In the genomic region with DNA sequence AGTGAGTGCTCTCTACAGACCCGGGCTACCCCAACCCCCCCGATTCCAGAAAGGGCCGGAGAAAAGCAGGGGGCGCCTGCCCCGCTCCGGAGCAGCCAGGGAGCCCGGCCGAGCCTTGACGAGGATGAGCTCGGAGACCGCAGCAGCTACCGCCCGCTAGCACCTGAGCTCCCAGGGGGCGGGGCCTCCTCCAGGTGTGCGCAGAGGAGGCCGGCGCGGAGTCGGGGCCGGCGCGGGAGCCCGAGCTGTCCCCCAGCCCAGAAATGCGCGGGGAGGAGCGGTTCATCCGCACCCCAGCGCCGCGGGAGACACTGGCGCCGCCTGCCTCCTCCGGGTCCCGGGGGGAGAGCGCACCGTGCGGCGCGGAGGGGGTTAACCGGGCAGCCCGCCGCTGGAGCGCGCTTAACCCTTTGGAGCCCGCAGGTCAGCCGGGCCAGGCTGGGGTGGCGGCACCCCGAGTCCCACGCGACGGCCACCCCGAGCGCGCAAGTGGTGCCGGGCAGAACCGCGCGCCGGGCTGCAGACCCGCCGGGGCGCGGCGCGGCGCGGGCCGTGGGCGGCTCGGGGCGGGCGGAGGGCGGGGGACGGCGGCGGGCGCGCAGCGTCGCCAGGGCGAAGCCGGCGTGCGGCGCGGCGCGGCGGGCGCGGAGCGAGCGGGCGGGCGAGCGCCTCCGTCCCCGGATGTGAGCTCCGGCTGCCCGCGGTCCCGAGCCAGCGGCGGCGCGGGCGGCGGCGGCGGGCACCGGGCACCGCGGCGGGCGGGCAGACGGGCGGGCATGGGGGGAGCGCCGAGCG, we compare ENCODE assay signal across 1 cellular context.
TF ChIP-seq lines count a peak whose summit lies in the region.

A gene (plus strand): TSS at position 615 of the 795 bp plus-strand sequence. CDS start 556 bp downstream, outside the sequence.

TF ChIP-seq in HepG2, 621 proteins besides CTCF, POLR2A, EP300 and RAD21 (continued from another document):
- TF ChIP-seq, protein P1, sequence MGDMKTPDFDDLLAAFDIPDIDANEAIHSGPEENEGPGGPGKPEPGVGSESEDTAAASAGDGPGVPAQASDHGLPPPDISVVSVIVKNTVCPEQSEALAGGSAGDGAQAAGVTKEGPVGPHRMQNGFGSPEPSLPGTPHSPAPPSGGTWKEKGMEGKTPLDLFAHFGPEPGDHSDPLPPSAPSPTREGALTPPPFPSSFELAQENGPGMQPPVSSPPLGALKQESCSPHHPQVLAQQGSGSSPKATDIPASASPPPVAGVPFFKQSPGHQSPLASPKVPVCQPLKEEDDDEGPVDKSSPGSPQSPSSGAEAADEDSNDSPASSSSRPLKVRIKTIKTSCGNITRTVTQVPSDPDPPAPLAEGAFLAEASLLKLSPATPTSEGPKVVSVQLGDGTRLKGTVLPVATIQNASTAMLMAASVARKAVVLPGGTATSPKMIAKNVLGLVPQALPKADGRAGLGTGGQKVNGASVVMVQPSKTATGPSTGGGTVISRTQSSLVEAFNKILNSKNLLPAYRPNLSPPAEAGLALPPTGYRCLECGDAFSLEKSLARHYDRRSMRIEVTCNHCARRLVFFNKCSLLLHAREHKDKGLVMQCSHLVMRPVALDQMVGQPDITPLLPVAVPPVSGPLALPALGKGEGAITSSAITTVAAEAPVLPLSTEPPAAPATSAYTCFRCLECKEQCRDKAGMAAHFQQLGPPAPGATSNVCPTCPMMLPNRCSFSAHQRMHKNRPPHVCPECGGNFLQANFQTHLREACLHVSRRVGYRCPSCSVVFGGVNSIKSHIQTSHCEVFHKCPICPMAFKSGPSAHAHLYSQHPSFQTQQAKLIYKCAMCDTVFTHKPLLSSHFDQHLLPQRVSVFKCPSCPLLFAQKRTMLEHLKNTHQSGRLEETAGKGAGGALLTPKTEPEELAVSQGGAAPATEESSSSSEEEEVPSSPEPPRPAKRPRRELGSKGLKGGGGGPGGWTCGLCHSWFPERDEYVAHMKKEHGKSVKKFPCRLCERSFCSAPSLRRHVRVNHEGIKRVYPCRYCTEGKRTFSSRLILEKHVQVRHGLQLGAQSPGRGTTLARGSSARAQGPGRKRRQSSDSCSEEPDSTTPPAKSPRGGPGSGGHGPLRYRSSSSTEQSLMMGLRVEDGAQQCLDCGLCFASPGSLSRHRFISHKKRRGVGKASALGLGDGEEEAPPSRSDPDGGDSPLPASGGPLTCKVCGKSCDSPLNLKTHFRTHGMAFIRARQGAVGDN (CRISPR knock-in tag; IDR thresholded peaks at IDR 0.05): peak; percentile 54
- TF ChIP-seq, protein P2, sequence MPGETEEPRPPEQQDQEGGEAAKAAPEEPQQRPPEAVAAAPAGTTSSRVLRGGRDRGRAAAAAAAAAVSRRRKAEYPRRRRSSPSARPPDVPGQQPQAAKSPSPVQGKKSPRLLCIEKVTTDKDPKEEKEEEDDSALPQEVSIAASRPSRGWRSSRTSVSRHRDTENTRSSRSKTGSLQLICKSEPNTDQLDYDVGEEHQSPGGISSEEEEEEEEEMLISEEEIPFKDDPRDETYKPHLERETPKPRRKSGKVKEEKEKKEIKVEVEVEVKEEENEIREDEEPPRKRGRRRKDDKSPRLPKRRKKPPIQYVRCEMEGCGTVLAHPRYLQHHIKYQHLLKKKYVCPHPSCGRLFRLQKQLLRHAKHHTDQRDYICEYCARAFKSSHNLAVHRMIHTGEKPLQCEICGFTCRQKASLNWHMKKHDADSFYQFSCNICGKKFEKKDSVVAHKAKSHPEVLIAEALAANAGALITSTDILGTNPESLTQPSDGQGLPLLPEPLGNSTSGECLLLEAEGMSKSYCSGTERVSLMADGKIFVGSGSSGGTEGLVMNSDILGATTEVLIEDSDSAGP (CRISPR knock-in tag; IDR thresholded peaks at IDR 0.05; ENCODE audit: borderline replicate concordance): 0 out of 2 replicates have a peak, but pooled peaks have one; percentile 22
- TF ChIP-seq MTF2 (CRISPR knock-in tag; IDR thresholded peaks at IDR 0.05; ENCODE audit: borderline replicate concordance): peak; percentile 58; the same call in 1 of the 2 replicates
- peak; percentile 91 for TF ChIP-seq ZNF652 (CRISPR knock-in tag; IDR thresholded peaks at IDR 0.05; ENCODE audit: borderline replicate concordance, low read depth)
- TF ChIP-seq, protein P3, sequence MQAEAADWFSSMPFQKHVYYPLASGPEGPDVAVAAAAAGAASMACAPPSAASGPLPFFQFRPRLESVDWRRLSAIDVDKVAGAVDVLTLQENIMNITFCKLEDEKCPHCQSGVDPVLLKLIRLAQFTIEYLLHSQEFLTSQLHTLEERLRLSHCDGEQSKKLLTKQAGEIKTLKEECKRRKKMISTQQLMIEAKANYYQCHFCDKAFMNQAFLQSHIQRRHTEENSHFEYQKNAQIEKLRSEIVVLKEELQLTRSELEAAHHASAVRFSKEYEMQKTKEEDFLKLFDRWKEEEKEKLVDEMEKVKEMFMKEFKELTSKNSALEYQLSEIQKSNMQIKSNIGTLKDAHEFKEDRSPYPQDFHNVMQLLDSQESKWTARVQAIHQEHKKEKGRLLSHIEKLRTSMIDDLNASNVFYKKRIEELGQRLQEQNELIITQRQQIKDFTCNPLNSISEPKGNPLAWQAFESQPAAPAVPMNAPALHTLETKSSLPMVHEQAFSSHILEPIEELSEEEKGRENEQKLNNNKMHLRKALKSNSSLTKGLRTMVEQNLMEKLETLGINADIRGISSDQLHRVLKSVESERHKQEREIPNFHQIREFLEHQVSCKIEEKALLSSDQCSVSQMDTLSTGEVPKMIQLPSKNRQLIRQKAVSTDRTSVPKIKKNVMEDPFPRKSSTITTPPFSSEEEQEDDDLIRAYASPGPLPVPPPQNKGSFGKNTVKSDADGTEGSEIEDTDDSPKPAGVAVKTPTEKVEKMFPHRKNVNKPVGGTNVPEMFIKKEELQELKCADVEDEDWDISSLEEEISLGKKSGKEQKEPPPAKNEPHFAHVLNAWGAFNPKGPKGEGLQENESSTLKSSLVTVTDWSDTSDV (CRISPR knock-in tag; IDR thresholded peaks at IDR 0.05): 0 out of 2 replicates have a peak, but pooled peaks have one; percentile 30
- 0 out of 2 replicates have a peak, but pooled peaks have one; percentile 20 for TF ChIP-seq RXRA (CRISPR knock-in tag; IDR thresholded peaks at IDR 0.05)
- TF ChIP-seq ZNF547 (CRISPR knock-in tag; IDR thresholded peaks at IDR 0.05): 0 out of 2 replicates have a peak, but pooled peaks have one; percentile 35
- no peak for TF ChIP-seq RCOR2 (CRISPR knock-in tag; IDR thresholded peaks at IDR 0.05)
- TF ChIP-seq, protein P4, sequence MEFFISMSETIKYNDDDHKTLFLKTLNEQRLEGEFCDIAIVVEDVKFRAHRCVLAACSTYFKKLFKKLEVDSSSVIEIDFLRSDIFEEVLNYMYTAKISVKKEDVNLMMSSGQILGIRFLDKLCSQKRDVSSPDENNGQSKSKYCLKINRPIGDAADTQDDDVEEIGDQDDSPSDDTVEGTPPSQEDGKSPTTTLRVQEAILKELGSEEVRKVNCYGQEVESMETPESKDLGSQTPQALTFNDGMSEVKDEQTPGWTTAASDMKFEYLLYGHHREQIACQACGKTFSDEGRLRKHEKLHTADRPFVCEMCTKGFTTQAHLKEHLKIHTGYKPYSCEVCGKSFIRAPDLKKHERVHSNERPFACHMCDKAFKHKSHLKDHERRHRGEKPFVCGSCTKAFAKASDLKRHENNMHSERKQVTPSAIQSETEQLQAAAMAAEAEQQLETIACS (CRISPR knock-in tag; IDR thresholded peaks at IDR 0.05): peak; percentile 61; the same call in 1 of the 2 replicates
- no peak for TF ChIP-seq ZNF775 (CRISPR knock-in tag; IDR thresholded peaks at IDR 0.05; ENCODE audit: borderline replicate concordance)
- no peak for TF ChIP-seq KLF13 (CRISPR knock-in tag; IDR thresholded peaks at IDR 0.05)
- no peak for TF ChIP-seq SNAPC2 (CRISPR knock-in tag; IDR thresholded peaks at IDR 0.05)
- peak; percentile 22 for TF ChIP-seq ZNF883 (CRISPR knock-in tag; IDR thresholded peaks at IDR 0.05; ENCODE audit: not compliant biosample characterization)
- TF ChIP-seq HNRNPL (IDR thresholded peaks at IDR 0.05; ENCODE audit: low read depth, low read length): no peak
- 0 out of 2 replicates have a peak, but pooled peaks have one; percentile 7 for TF ChIP-seq SALL1 (CRISPR knock-in tag; IDR thresholded peaks at IDR 0.05)
- no peak for TF ChIP-seq KDM3A (CRISPR knock-in tag; IDR thresholded peaks at IDR 0.05; ENCODE audit: low read depth)
- TF ChIP-seq ZNF441 (CRISPR knock-in tag; IDR thresholded peaks at IDR 0.05; ENCODE audit: borderline replicate concordance): no peak
- TF ChIP-seq HNRNPLL (IDR thresholded peaks at IDR 0.05; ENCODE audit: low read depth, low read length, poor library complexity, severe bottlenecking): peak; percentile 40
- peak; percentile 21 for TF ChIP-seq YY1 (IDR thresholded peaks at IDR 0.05; ENCODE audit: insufficient read depth, insufficient replicate concordance, low read depth, low read length)
- no peak for TF ChIP-seq ZNF510 (CRISPR knock-in tag; IDR thresholded peaks at IDR 0.05; ENCODE audit: low read depth)
- no peak for TF ChIP-seq ZNF101 (CRISPR knock-in tag; IDR thresholded peaks at IDR 0.05; ENCODE audit: borderline replicate concordance, low read depth)
- TF ChIP-seq FIP1L1 (IDR thresholded peaks at IDR 0.05; ENCODE audit: borderline replicate concordance, insufficient read depth, low read depth, low read length): no peak
- TF ChIP-seq, protein P5, sequence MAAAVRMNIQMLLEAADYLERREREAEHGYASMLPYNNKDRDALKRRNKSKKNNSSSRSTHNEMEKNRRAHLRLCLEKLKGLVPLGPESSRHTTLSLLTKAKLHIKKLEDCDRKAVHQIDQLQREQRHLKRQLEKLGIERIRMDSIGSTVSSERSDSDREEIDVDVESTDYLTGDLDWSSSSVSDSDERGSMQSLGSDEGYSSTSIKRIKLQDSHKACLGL (CRISPR knock-in tag; IDR thresholded peaks at IDR 0.05): 0 out of 2 replicates have a peak, but pooled peaks have one; percentile 39
- peak; percentile 47; the same call in 1 of the 2 replicates for TF ChIP-seq ZNF891 (CRISPR knock-in tag; IDR thresholded peaks at IDR 0.05)
- TF ChIP-seq EED (CRISPR knock-in tag; IDR thresholded peaks at IDR 0.05): 0 out of 2 replicates have a peak, but pooled peaks have one; percentile 21
- no peak for TF ChIP-seq HCFC1 (IDR thresholded peaks at IDR 0.05; ENCODE audit: low read depth, low read length)
- TF ChIP-seq MTA1 (CRISPR knock-in tag; IDR thresholded peaks at IDR 0.05; ENCODE audit: borderline replicate concordance): peak; percentile 47; the same call in 1 of the 2 replicates
- TF ChIP-seq HNRNPK (IDR thresholded peaks at IDR 0.05; ENCODE audit: low read depth, low read length, poor library complexity, severe bottlenecking): no peak
- peak; percentile 34; the same call in 1 of the 2 replicates for TF ChIP-seq GABPB1 (CRISPR knock-in tag; IDR thresholded peaks at IDR 0.05)
- TF ChIP-seq TBX2 (CRISPR knock-in tag; IDR thresholded peaks at IDR 0.05; ENCODE audit: borderline replicate concordance): peak; percentile 43; the same call in 1 of the 2 replicates
- peak; percentile 32; the same call in 1 of the 2 replicates for TF ChIP-seq CAMTA2 (CRISPR knock-in tag; IDR thresholded peaks at IDR 0.05; ENCODE audit: borderline replicate concordance)
- TF ChIP-seq ZFP36 (IDR thresholded peaks at IDR 0.05; ENCODE audit: borderline replicate concordance, low read depth, low read length, partially characterized antibody): no peak
- no peak for TF ChIP-seq ELF3 (CRISPR knock-in tag; IDR thresholded peaks at IDR 0.05)
- 0 out of 2 replicates have a peak, but pooled peaks have one; percentile 30 for TF ChIP-seq ZNF746 (CRISPR knock-in tag; IDR thresholded peaks at IDR 0.05)
- TF ChIP-seq ZSCAN25 (CRISPR knock-in tag; IDR thresholded peaks at IDR 0.05): 0 out of 2 replicates have a peak, but pooled peaks have one; percentile 24
- peak; percentile 46; the same call in 1 of the 2 replicates for TF ChIP-seq ZNF777 (CRISPR knock-in tag; IDR thresholded peaks at IDR 0.05)
- 0 out of 2 replicates have a peak, but pooled peaks have one; percentile 28 for TF ChIP-seq NRL (CRISPR knock-in tag; IDR thresholded peaks at IDR 0.05; ENCODE audit: borderline replicate concordance)
